ENCODE assay signal across 20 cellular contexts in the genomic region with DNA sequence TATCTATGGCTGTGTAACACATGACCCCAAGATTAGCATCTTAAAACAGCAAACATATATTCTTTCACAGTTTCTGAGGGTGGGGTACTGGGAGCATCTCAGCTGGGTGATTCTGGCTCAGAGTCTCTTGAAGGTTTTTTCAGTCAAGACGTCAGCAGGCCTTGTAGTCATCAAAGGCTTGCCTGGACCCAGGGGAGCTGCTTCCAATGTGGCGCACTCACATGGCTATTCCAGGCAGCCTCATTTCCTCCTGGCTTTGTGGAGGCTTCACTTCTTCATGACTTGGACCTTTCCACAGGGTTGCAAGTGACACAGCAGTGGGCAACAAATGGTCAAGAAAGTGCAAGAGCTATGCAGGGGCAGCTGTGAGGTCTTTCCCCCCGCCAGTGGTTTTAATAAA.
DNase-seq lines count a peak whose midpoint lies in the region; FAIRE-seq and TF ChIP-seq lines count a peak whose summit lies in the region.
"Had no signal": no experiment of that assay in that cellular context is flagged by ENCODE, and none has a peak within 500 bp of the region (broad histone marks: within the 10 kb centered on the region; RNA-seq: fewer than 3 reads in every experiment).

No MANE protein-coding gene starts in this region.

- H3K4me3 ChIP-seq in cardiac fibroblast (replicated peaks in 1 of 2; ENCODE audit: low read depth in 2 of 2, low read length in 2 of 2), result no peak overlapping the region
- H3K4me3 ChIP-seq in fibroblast of the aortic adventitia (ENCODE audit: low read depth, low read length), result no peak overlapping the region
- H3K4me3 ChIP-seq: SJCRH30 had no signal

- TF ChIP-seq CTCF in cardiac fibroblast (IDR thresholded peaks at IDR 0.05; ENCODE audit: low read depth, low read length), result no peak
- TF ChIP-seq CTCF in fibroblast of the aortic adventitia (IDR thresholded peaks at IDR 0.05; ENCODE audit: insufficient read depth, low read length), result no peak
- TF ChIP-seq CTCF in D721Med (IDR thresholded peaks at IDR 0.05; ENCODE audit: insufficient read depth, missing control alignments), result no peak

- DNase-seq in EL, result peak; percentile 27
- peak; percentile 22 to 69 for DNase-seq in cardiac fibroblast (ENCODE audit: low read depth in 2 of 2)
- DNase-seq in fibroblast of the aortic adventitia (ENCODE audit: low read depth), result peak; percentile 66
- peak; percentile 79 for DNase-seq in stromal cell of bone marrow (ENCODE audit: low read depth)
- no peak for DNase-seq in D721Med (ENCODE audit: insufficient read length, low spot score)
- no peak for DNase-seq in HTR-8/SVneo (ENCODE audit: insufficient read length, low spot score)
- no peak for DNase-seq in activated T-cell treated with anti-CD3 and anti-CD28 coated beads, Interleukin-2, amount 50 U/mL, for 1 hour
- DNase-seq: BE2C, DMS79, GOT3, Kasumi-1, NCI-H1694, NCI-H2081 treated with DMSO at 0.1 percent for 48 hours, NCI-H2171 treated with DMSO at 0.1 percent for 48 hours, NCI-H524 treated with DMSO at 0.1 percent for 48 hours, NCI-H82, SJCRH30 had no signal

- FAIRE-seq in D721Med (lab: Jason Lieb, UNC) (no peak), HTR-8/SVneo (lab: Jason Lieb, UNC) (no peak)
- FAIRE-seq: A204.1, GM12892, RCC 7860 had no signal

Comparison
In these comparisons a context has a peak if more than half of its experiments do, and no peak if none do; other contexts are left out.
1. DNase-seq: peak in EL (single experiment), cardiac fibroblast (2 of 2), fibroblast of the aortic adventitia (single experiment) and stromal cell of bone marrow (single experiment); none in D721Med (single experiment), HTR-8/SVneo (single experiment) and activated T-cell treated with anti-CD3 and anti-CD28 coated beads, Interleukin-2, amount 50 U/mL, for 1 hour (single experiment).